ENCODE assay signal across 20 cellular contexts in genomic region chr7:28075674-28076358, GRCh38.
DNase-seq lines count a peak whose midpoint lies in the region; ATAC-seq and TF ChIP-seq lines count a peak whose summit lies in the region.
"Had no signal": no experiment of that assay in that cellular context is flagged by ENCODE, and none has a peak within 500 bp of the region (broad histone marks: within the 10 kb centered on the region; RNA-seq: fewer than 3 reads in every experiment).

No MANE protein-coding gene starts in this region.

- H3K36me3 Mint-ChIP-seq in brain, result no peaks in the 10 kb centered on the region

- peak overlapping the region in 1 of 5 experiments; percentile 27 for H3K4me3 Mint-ChIP-seq in brain
- H3K4me3 Mint-ChIP-seq: activated T-helper 17 cell treated with anti-CD3 and anti-CD28 coated beads, Interleukin-2, amount 50 U/mL, for 72 hours; CD4-positive, alpha-beta T cell had no signal

- DNase-seq in A172 (ENCODE audit: low spot score) (peak; percentile 89), M059J (ENCODE audit: low read depth) (peak; percentile 27), NCI-H226 (peak; percentile 72), D341Med (ENCODE audit: low spot score) (no peak), HuH-7.5 (ENCODE audit: low spot score) (no peak), left lobe of liver (ENCODE audit: low spot score) (no peak)
- DNase-seq in activated CD4-positive, alpha-beta T cell treated with anti-CD3 and anti-CD28 coated beads, Interleukin-2, amount 50 U/mL, for 48 hours, result no peak
- DNase-seq: CD4-positive, alpha-beta T cell; dermis blood vessel endothelial cell; gastrocnemius medialis; GOT3; left ventricle myocardium inferior; MG63; SIG-M5; stimulated activated CD4-positive, alpha-beta T cell treated with anti-CD3 and anti-CD28 coated beads, Interleukin-1b, Interleukin-23, amount 100 ng/mL, for 48 hours; stimulated activated naive CD8-positive, alpha-beta T cell treated with anti-CD3 and anti-CD28 coated beads, Interleukin-15, Interleukin-2, amounts not matched to agents 100 U/mL and 50 U/mL, for 24 hours; upper lobe of left lung had no signal

- peaks cover 3% of the 10 kb centered on the region for H3K27me3 Mint-ChIP-seq in brain
- H3K27me3 Mint-ChIP-seq: activated T-helper 17 cell treated with anti-CD3 and anti-CD28 coated beads, Interleukin-2, amount 50 U/mL, for 72 hours; CD4-positive, alpha-beta T cell had no signal

- peak overlapping the region in 3 of 5 experiments; percentile 44 to 60 (median 50) for H3K27ac Mint-ChIP-seq in brain
- H3K27ac Mint-ChIP-seq: activated T-helper 17 cell treated with anti-CD3 and anti-CD28 coated beads, Interleukin-2, amount 50 U/mL, for 72 hours; CD4-positive, alpha-beta T cell had no signal

- H3K4me1 Mint-ChIP-seq in brain, result peaks cover 63% of the 10 kb centered on the region
- H3K4me1 Mint-ChIP-seq: activated T-helper 17 cell treated with anti-CD3 and anti-CD28 coated beads, Interleukin-2, amount 50 U/mL, for 72 hours had no signal

- ATAC-seq in left lobe of liver, result no peak
- ATAC-seq: activated T-helper 17 cell treated with anti-CD3 and anti-CD28 coated beads, Interleukin-2, amount 50 U/mL, for 72 hours; gastrocnemius medialis; sciatic nerve; stimulated activated naive CD8-positive, alpha-beta T cell treated with anti-CD3 and anti-CD28 coated beads, Interleukin-15, Interleukin-2, amounts not matched to agents 100 U/mL and 50 U/mL, for 24 hours had no signal

- TF ChIP-seq CTCF in brain (conservative IDR thresholded peaks at IDR 0.05), result no peak

- no peaks in the 10 kb centered on the region for H3K9me3 Mint-ChIP-seq in brain
- H3K9me3 Mint-ChIP-seq: activated T-helper 17 cell treated with anti-CD3 and anti-CD28 coated beads, Interleukin-2, amount 50 U/mL, for 72 hours; CD4-positive, alpha-beta T cell had no signal

Comparison
In these comparisons a context has a peak if more than half of its experiments do, and no peak if none do; other contexts are left out.
1. DNase-seq: peak in A172 (single experiment), M059J (single experiment) and NCI-H226 (single experiment); none in D341Med (single experiment), activated CD4-positive, alpha-beta T cell treated with anti-CD3 and anti-CD28 coated beads, Interleukin-2, amount 50 U/mL, for 48 hours (0 of 2), HuH-7.5 (single experiment) and left lobe of liver (single experiment).